In genomic region chr12:26338574-26339572, GRCh38 we compare ENCODE assay signal across 13 cellular contexts.
A peak's percentile ranks its signal among the peaks of the same experiment; 100 is the strongest.
DNase-seq lines count a peak whose midpoint lies in the region; TF ChIP-seq lines count a peak whose summit lies in the region.
"Had no signal": no experiment of that assay in that cellular context is flagged by ENCODE, and none has a peak within 500 bp of the region (broad histone marks: within the 10 kb centered on the region; RNA-seq: fewer than 3 reads in every experiment).

No MANE protein-coding gene starts in this region.

- no peak; a peak in 1 of 4 replicates for TF ChIP-seq EP300 in SK-N-SH (IDR thresholded peaks at IDR 0.05; ENCODE audit: borderline replicate concordance in 1 of 2, low read depth in 1 of 2, low read length in 1 of 2)

- peaks cover 6% of the 10 kb centered on the region for H3K4me1 Mint-ChIP-seq in activated naive CD4-positive, alpha-beta T cell treated with anti-CD3 and anti-CD28 coated beads, Interleukin-2, amount 10 ng/mL, durations not matched to agents 7 days and 5 days

- H3K27ac Mint-ChIP-seq in activated naive CD4-positive, alpha-beta T cell treated with anti-CD3 and anti-CD28 coated beads, Interleukin-2, amount 10 ng/mL, durations not matched to agents 7 days and 5 days, result no peak overlapping the region
- H3K27ac Mint-ChIP-seq: CD8-positive, alpha-beta T cell had no signal

- H3K27me3 ChIP-seq in SK-N-SH (ENCODE audit: insufficient read depth), result no peaks in the 10 kb centered on the region

- no peaks in the 10 kb centered on the region for H3K27me3 Mint-ChIP-seq in activated naive CD4-positive, alpha-beta T cell treated with anti-CD3 and anti-CD28 coated beads, Interleukin-2, amount 10 ng/mL, durations not matched to agents 7 days and 5 days

- no peaks in the 10 kb centered on the region for H3K9me3 ChIP-seq in SK-N-SH
- H3K9me3 ChIP-seq: mucosa of descending colon had no signal

- H3K4me3 ChIP-seq in SK-N-SH (ENCODE audit: low read depth in 2 of 2, low read length in 1 of 2), result no peak overlapping the region
- H3K4me3 ChIP-seq: mucosa of descending colon had no signal

- H3K36me3 Mint-ChIP-seq in activated naive CD4-positive, alpha-beta T cell treated with anti-CD3 and anti-CD28 coated beads, Interleukin-2, amount 10 ng/mL, durations not matched to agents 7 days and 5 days, result peaks cover 9% of the 10 kb centered on the region

- no peaks in the 10 kb centered on the region for H3K9me2 ChIP-seq in SK-N-SH

- H3K36me3 ChIP-seq in SK-N-SH (replicated peaks in 1 of 2; ENCODE audit: control insufficient read depth in 1 of 2, insufficient read depth in 2 of 2, low read length in 1 of 2), result no peaks in the 10 kb centered on the region

- 67% methylated on average over 11 of the region's 11 CpGs for WGBS in SK-N-SH (ENCODE audit: low lambda C conversion rate)

- no peak for TF ChIP-seq CTCF in SK-N-SH (IDR thresholded peaks at IDR 0.05)

- H3K4me2 ChIP-seq in SK-N-SH, result 0 out of 2 replicates have a peak overlapping the region, but pooled peaks have one; percentile 39

- peaks cover 5 to 11% of the 10 kb centered on the region in 2 experiments; a peak in 3 of 4 replicates for H3K4me1 ChIP-seq in SK-N-SH (ENCODE audit: control insufficient read depth in 1 of 2, insufficient read depth in 2 of 2, low read depth in 1 of 2, low read length in 1 of 2)

- TF ChIP-seq RAD21 in SK-N-SH (IDR thresholded peaks at IDR 0.05; ENCODE audit: low read length), result no peak

- H3K4me3 Mint-ChIP-seq in activated naive CD4-positive, alpha-beta T cell treated with anti-CD3 and anti-CD28 coated beads, Interleukin-2, amount 10 ng/mL, durations not matched to agents 7 days and 5 days, result no peak overlapping the region
- H3K4me3 Mint-ChIP-seq: CD8-positive, alpha-beta T cell had no signal

- H2AFZ ChIP-seq in SK-N-SH (ENCODE audit: low read depth), result peak overlapping the region; percentile 31; the same call in 1 of the 2 replicates

- peak overlapping the region in 1 of 2 experiments; percentile 22; a peak in 1 of 4 replicates for H3K27ac ChIP-seq in SK-N-SH (ENCODE audit: low read depth in 2 of 2, low read length in 1 of 2)

- CTCF ChIA-PET in SK-N-SH (lab: Yijun Ruan, JAX), result no interaction called here
- CTCF ChIA-PET in activated naive CD4-positive, alpha-beta T cell treated with anti-CD3 and anti-CD28 coated beads, Interleukin-2, amount 10 ng/mL, durations not matched to agents 7 days and 5 days (lab: Charles Lee), result no interaction called here

- DNase-seq in EH (ENCODE audit: low read depth) (peak; percentile 70), SK-N-SH (no peak), fibroblast of peridontal ligament (ENCODE audit: extremely low read depth) (peak; percentile 24), non-pigmented ciliary epithelial cell (ENCODE audit: low read depth) (peak; percentile 28), ecto neural progenitor cell (ENCODE audit: low spot score) (no peak), posterior vena cava (ENCODE audit: low spot score) (no peak)
- DNase-seq in activated CD4-positive, alpha-beta T cell treated with anti-CD3 and anti-CD28 coated beads, Interleukin-2, amount 50 U/mL, for 4 hours, result no peak
- DNase-seq in activated naive CD4-positive, alpha-beta T cell treated with anti-CD3 and anti-CD28 coated beads, Interleukin-2, amount 10 ng/mL, durations not matched to agents 7 days and 5 days, result no peak
- DNase-seq: activated effector memory CD4-positive, alpha-beta T cell treated with anti-CD3 and anti-CD28 coated beads, Interleukin-2, amount 50 U/mL, for 16 hours; CD8-positive, alpha-beta T cell; erythroblast; mucosa of descending colon; NCI-H1417 treated with DMSO at 0.1 percent for 48 hours had no signal

- no peaks in the 10 kb centered on the region for H3F3A ChIP-seq in SK-N-SH (replicated peaks; ENCODE audit: insufficient read depth)

- intact Hi-C loops in posterior vena cava (cut with DNase I), result no loop called here

- peaks cover 3% of the 10 kb centered on the region for H3K9me3 Mint-ChIP-seq in activated naive CD4-positive, alpha-beta T cell treated with anti-CD3 and anti-CD28 coated beads, Interleukin-2, amount 10 ng/mL, durations not matched to agents 7 days and 5 days

- no peaks in the 10 kb centered on the region for H3K79me2 ChIP-seq in SK-N-SH (ENCODE audit: insufficient read depth)

- H3K9ac ChIP-seq in SK-N-SH, result peak overlapping the region; percentile 23; the same call in 1 of the 2 replicates

- H4K20me1 ChIP-seq in SK-N-SH (ENCODE audit: insufficient read depth), result no peaks in the 10 kb centered on the region

- POLR2A ChIA-PET in SK-N-SH (lab: Yijun Ruan, JAX), result interaction anchor here (0.6 kb wide), 1 partner anchor 288 kb away, joined by 4 read pairs; no protein-coding TSS in a partner anchor

TF ChIP-seq in SK-N-SH, 30 proteins besides CTCF, POLR2A, EP300 and RAD21:
- no peak for TF ChIP-seq RXRA (IDR thresholded peaks at IDR 0.05; ENCODE audit: borderline replicate concordance, low read depth)
- 0 out of 2 replicates have a peak, but pooled peaks have one; percentile 13 for TF ChIP-seq POLR2AphosphoS5 (IDR thresholded peaks at IDR 0.05; ENCODE audit: low read depth, low read length)
- TF ChIP-seq JUND (IDR thresholded peaks at IDR 0.05), result peak; percentile 72
- no peak for TF ChIP-seq ELF1 (IDR thresholded peaks at IDR 0.05)
- TF ChIP-seq TCF12 (IDR thresholded peaks at IDR 0.05), result peak; percentile 72
- peak; percentile 64; the same call in 1 of the 2 replicates for TF ChIP-seq MAX (IDR thresholded peaks at IDR 0.05; ENCODE audit: low read depth)
- 0 out of 2 replicates have a peak, but pooled peaks have one; percentile 21 for TF ChIP-seq TEAD4 (IDR thresholded peaks at IDR 0.05; ENCODE audit: borderline replicate concordance, insufficient read depth)
- no peak for TF ChIP-seq RFX5 (IDR thresholded peaks at IDR 0.05; ENCODE audit: low read length)
- peak; percentile 81; the same call in 1 of the 2 replicates for TF ChIP-seq FOSL2 (IDR thresholded peaks at IDR 0.05; ENCODE audit: borderline replicate concordance, low read depth)
- peak; percentile 57; the same call in 1 of the 2 replicates for TF ChIP-seq PBX3 (IDR thresholded peaks at IDR 0.05)
- TF ChIP-seq CHD2 (IDR thresholded peaks at IDR 0.05; ENCODE audit: low read length, partially characterized antibody), result no peak

Comparison
In these comparisons a context has a peak if more than half of its experiments do, and no peak if none do; other contexts are left out.
1. DNase-seq: peak in EH (single experiment), fibroblast of peridontal ligament (single experiment) and non-pigmented ciliary epithelial cell (single experiment); none in SK-N-SH (single experiment), ecto neural progenitor cell (single experiment), posterior vena cava (single experiment), activated CD4-positive, alpha-beta T cell treated with anti-CD3 and anti-CD28 coated beads, Interleukin-2, amount 50 U/mL, for 4 hours (0 of 2) and activated naive CD4-positive, alpha-beta T cell treated with anti-CD3 and anti-CD28 coated beads, Interleukin-2, amount 10 ng/mL, durations not matched to agents 7 days and 5 days (single experiment).